In the genomic region with DNA sequence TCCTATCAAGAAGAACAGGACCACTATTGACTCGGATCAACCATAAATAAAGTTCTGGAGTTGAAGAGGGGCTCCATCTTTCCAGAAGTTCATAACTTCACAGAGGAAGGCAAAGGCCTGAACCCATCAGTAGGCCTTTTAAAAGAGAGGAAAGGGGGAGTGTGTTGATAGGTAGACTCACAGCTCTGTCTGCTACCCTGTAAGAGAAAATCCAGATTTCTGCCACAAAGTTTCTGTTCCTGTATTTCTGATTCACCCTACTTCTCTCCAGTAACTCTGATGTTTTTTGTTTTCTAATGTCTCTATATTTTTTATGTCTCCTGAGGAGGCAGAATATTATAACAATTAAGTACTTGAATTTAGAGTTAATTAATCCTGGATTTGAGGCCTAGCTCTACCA, we compare ENCODE assay signal across 18 cellular contexts.
A peak's percentile ranks its signal among the peaks of the same experiment; 100 is the strongest.
DNase-seq lines count a peak whose midpoint lies in the region; ATAC-seq lines count a peak whose summit lies in the region.
"Had no signal": no experiment of that assay in that cellular context is flagged by ENCODE, and none has a peak within 500 bp of the region (broad histone marks: within the 10 kb centered on the region; RNA-seq: fewer than 3 reads in every experiment).

No MANE protein-coding gene starts in this region.

- H3K4me3 Mint-ChIP-seq in stimulated activated naive B cell treated with anti-CD40 and anti-IgM and Interleukin-4, amounts not matched to agents 10 μg/mL and 1 μg/mL and 100 μg/mL, for 72 hours = no peak overlapping the region
- H3K4me3 Mint-ChIP-seq: activated T-cell treated with anti-CD3 and anti-CD28 coated beads, Interleukin-2, amount 50 U/mL, for 72 hours had no signal

- H3K9me3 Mint-ChIP-seq in stimulated activated naive B cell treated with anti-CD40 and anti-IgM and Interleukin-4, amounts not matched to agents 10 μg/mL and 1 μg/mL and 100 μg/mL, for 72 hours = peaks cover 2 to 3% of the 10 kb centered on the region in 2 donors

- H3K4me1 Mint-ChIP-seq in stimulated activated naive B cell treated with anti-CD40 and anti-IgM and Interleukin-4, amounts not matched to agents 10 μg/mL and 1 μg/mL and 100 μg/mL, for 72 hours = peaks cover 5 to 7% of the 10 kb centered on the region in 2 donors

- H3K27me3 Mint-ChIP-seq in stimulated activated naive B cell treated with anti-CD40 and anti-IgM and Interleukin-4, amounts not matched to agents 10 μg/mL and 1 μg/mL and 100 μg/mL, for 72 hours = peaks cover 0 to 15% of the 10 kb centered on the region in 2 donors

- peak; percentile 55 for ATAC-seq in GM18907 (IDR thresholded peaks at IDR 0.05; ENCODE audit: unreplicated experiment)
- ATAC-seq in GM21576 (IDR thresholded peaks at IDR 0.05; ENCODE audit: unreplicated experiment) = peak; percentile 54
- peak; percentile 48 for ATAC-seq in HG03280 (IDR thresholded peaks at IDR 0.05; ENCODE audit: unreplicated experiment)
- ATAC-seq in stimulated activated naive B cell treated with anti-CD40 and anti-IgM and Interleukin-4, amounts not matched to agents 10 μg/mL and 1 μg/mL and 100 μg/mL, for 72 hours (replicated peaks) = peak; percentile 84 to 89
- ATAC-seq in GM19324 (IDR thresholded peaks at IDR 0.05; ENCODE audit: low FRiP score, unreplicated experiment) = no peak
- ATAC-seq: activated T-cell treated with anti-CD3 and anti-CD28 coated beads, Interleukin-2, amount 50 U/mL, for 72 hours had no signal

- peaks cover 0 to 1% of the 10 kb centered on the region in 2 donors for H3K36me3 Mint-ChIP-seq in stimulated activated naive B cell treated with anti-CD40 and anti-IgM and Interleukin-4, amounts not matched to agents 10 μg/mL and 1 μg/mL and 100 μg/mL, for 72 hours

- no peak overlapping the region for H3K27ac Mint-ChIP-seq in stimulated activated naive B cell treated with anti-CD40 and anti-IgM and Interleukin-4, amounts not matched to agents 10 μg/mL and 1 μg/mL and 100 μg/mL, for 72 hours
- H3K27ac Mint-ChIP-seq: activated T-cell treated with anti-CD3 and anti-CD28 coated beads, Interleukin-2, amount 50 U/mL, for 72 hours had no signal

- DNase-seq in stimulated activated naive B cell treated with anti-CD40 and anti-IgM and Interleukin-4, amounts not matched to agents 10 μg/mL and 1 μg/mL and 100 μg/mL, for 72 hours = no peak
- DNase-seq in NK-92 treated with Interleukin-12 subunit alpha and Interleukin-12 subunit beta, amount 100 ng/mL, for 24 hours (lab: John Stamatoyannopoulos, UW) = no peak
- DNase-seq in NCI-H2081 treated with DMSO at 0.1 percent for 48 hours (lab: John Stamatoyannopoulos, UW) (no peak), NCI-H2029 treated with DMSO at 0.1 percent for 48 hours (lab: John Stamatoyannopoulos, UW) (no peak)
- DNase-seq: activated CD4-positive, alpha-beta T cell treated with anti-CD3 and anti-CD28 coated beads for 4 hours; activated T-cell treated with anti-CD3 and anti-CD28 coated beads, Interleukin-2, amount 50 U/mL, for 72 hours; anterior cingulate cortex; C1 segment of cervical spinal cord; dorsolateral prefrontal cortex; EL; mesenchymal stem cell; NCI-H1417 treated with DMSO at 0.1 percent for 48 hours; NCI-H510A treated with DMSO at 0.1 percent for 48 hours; T-helper 1 cell had no signal
